ENCODE assay signal across 11 cellular contexts in the genomic region with DNA sequence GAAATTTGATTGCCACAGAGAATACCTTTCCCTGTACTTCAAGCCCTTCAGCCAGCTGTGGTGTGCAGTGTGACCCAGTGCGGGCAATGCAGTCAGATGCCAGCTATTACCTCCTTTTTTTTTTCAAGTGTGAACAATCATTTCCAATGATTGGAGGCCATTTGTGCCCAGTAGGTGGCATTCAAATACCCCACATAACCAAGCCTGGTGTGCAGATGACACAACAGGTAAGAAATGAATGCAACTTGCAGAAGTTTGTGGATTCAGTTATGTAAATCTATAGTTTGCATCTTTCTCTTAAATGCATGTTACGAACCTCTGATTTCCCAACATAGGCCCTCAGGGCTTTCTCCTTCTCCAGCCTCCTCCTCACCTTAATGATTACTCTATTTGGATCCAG.
DNase-seq lines count a peak whose midpoint lies in the region; ATAC-seq and TF ChIP-seq lines count a peak whose summit lies in the region.
"Had no signal": no experiment of that assay in that cellular context is flagged by ENCODE, and none has a peak within 500 bp of the region (broad histone marks: within the 10 kb centered on the region; RNA-seq: fewer than 3 reads in every experiment).

No MANE protein-coding gene starts in this region.

- H3K4me3 ChIP-seq in osteoblast (ENCODE audit: insufficient read depth, low read length) (no peak overlapping the region), lower leg skin (ENCODE audit: low read depth, poor library complexity, severe bottlenecking) (no peak overlapping the region), gastroesophageal sphincter (no peak overlapping the region)

- H3K27me3 ChIP-seq in osteoblast (ENCODE audit: insufficient read depth, low read length) = no peaks in the 10 kb centered on the region
- no peaks in the 10 kb centered on the region for H3K27me3 ChIP-seq in gastroesophageal sphincter

- no peak overlapping the region for H3K27ac ChIP-seq in osteoblast (ENCODE audit: low read depth, low read length)
- no peak overlapping the region for H3K27ac ChIP-seq in gastroesophageal sphincter

- intact Hi-C loops in lower leg skin (cut with DNase I; ENCODE audit: low total_unique reads) = no loop called here

- no peak for TF ChIP-seq EP300 in gastroesophageal sphincter (IDR thresholded peaks at IDR 0.05)

- WGBS in lower leg skin, 2 donors = 54 to 70% methylated on average over 2 of the region's 2 CpGs
- 60 to 83% methylated on average over 1 of the region's 2 CpGs for WGBS in gastroesophageal sphincter (ENCODE audit: low coverage in 1 of 2), 2 donors

- TF ChIP-seq POLR2A in lower leg skin (IDR thresholded peaks at IDR 0.05) (no peak), gastroesophageal sphincter (IDR thresholded peaks at IDR 0.05) (no peak)

- no peak for ATAC-seq in gastroesophageal sphincter
- ATAC-seq in stimulated activated naive CD8-positive, alpha-beta T cell treated with anti-CD3 and anti-CD28 coated beads, Interleukin-15, Interleukin-2, amounts not matched to agents 100 U/mL and 50 U/mL, for 24 hours = no peak
- ATAC-seq: activated CD8-positive, alpha-beta T cell treated with anti-CD3 and anti-CD28 coated beads, Interleukin-2, amount 10 ng/mL, durations not matched to agents 7 days and 5 days had no signal

- H3K4me1 ChIP-seq in osteoblast (ENCODE audit: insufficient read depth, low read length) (peaks cover 8% of the 10 kb centered on the region), gastroesophageal sphincter (no peaks in the 10 kb centered on the region)

- no peaks in the 10 kb centered on the region for H3K79me2 ChIP-seq in osteoblast (ENCODE audit: insufficient read depth, low read length)

- TF ChIP-seq CTCF in osteoblast (IDR thresholded peaks at IDR 0.05; ENCODE audit: extremely low read depth, low read depth, low read length) (peak; percentile 15), lower leg skin (IDR thresholded peaks at IDR 0.05) (no peak), gastroesophageal sphincter (IDR thresholded peaks at IDR 0.05) (peak in 2 of 4 experiments; percentile 15 to 37)

- H3K9me3 ChIP-seq in osteoblast (ENCODE audit: low read depth, low read length) (no peaks in the 10 kb centered on the region), gastroesophageal sphincter (no peaks in the 10 kb centered on the region)

- DNase-seq in NCI-H1105 treated with DMSO at 0.1 percent for 48 hours (lab: John Stamatoyannopoulos, UW) = peak; percentile 15
- no peak for DNase-seq in NCI-H1105 (lab: John Stamatoyannopoulos, UW)
- peak; percentile 8 for DNase-seq in NCI-H1048 (lab: John Stamatoyannopoulos, UW)
- peak; percentile 36 to 38 for DNase-seq in dermis microvascular lymphatic vessel endothelial cell (ENCODE audit: low read depth in 2 of 2)
- DNase-seq in osteoblast (ENCODE audit: insufficient read length, low spot score, missing footprints) = no peak
- no peak for DNase-seq in lower leg skin (ENCODE audit: low spot score in 2 of 2)
- no peak for DNase-seq in stimulated activated naive CD8-positive, alpha-beta T cell treated with anti-CD3 and anti-CD28 coated beads, Interleukin-15, Interleukin-2, amounts not matched to agents 100 U/mL and 50 U/mL, for 24 hours
- DNase-seq: activated CD8-positive, alpha-beta T cell treated with anti-CD3 and anti-CD28 coated beads, Interleukin-2, amount 10 ng/mL, durations not matched to agents 7 days and 5 days; NCI-H146; stimulated activated CD4-positive, alpha-beta T cell treated with anti-CD3 and anti-CD28 coated beads, Interleukin-1b, Interleukin-23, amount 100 ng/mL, for 48 hours had no signal

- H2AFZ ChIP-seq in osteoblast (ENCODE audit: low read length) = no peak overlapping the region

- H3K4me2 ChIP-seq in osteoblast (ENCODE audit: insufficient read depth, low read length) = no peak overlapping the region

- no peaks in the 10 kb centered on the region for H4K20me1 ChIP-seq in osteoblast (ENCODE audit: insufficient read depth, low read length)

- no peaks in the 10 kb centered on the region for H3K36me3 ChIP-seq in osteoblast (ENCODE audit: insufficient read depth, low read length)
- no peaks in the 10 kb centered on the region for H3K36me3 ChIP-seq in gastroesophageal sphincter

Comparison
In these comparisons a context has a peak if more than half of its experiments do, and no peak if none do; other contexts are left out.
1. DNase-seq: peak in NCI-H1105 treated with DMSO at 0.1 percent for 48 hours (single experiment), NCI-H1048 (single experiment) and dermis microvascular lymphatic vessel endothelial cell (2 of 2); none in NCI-H1105 (single experiment), osteoblast (single experiment), lower leg skin (0 of 2) and stimulated activated naive CD8-positive, alpha-beta T cell treated with anti-CD3 and anti-CD28 coated beads, Interleukin-15, Interleukin-2, amounts not matched to agents 100 U/mL and 50 U/mL, for 24 hours (single experiment).